Comparison of ENCODE assay signal across 26 cellular contexts in genomic region chr22:44373234-44373633, GRCh38.
DNase-seq lines count a peak whose midpoint lies in the region; ATAC-seq and TF ChIP-seq lines count a peak whose summit lies in the region.
"Had no signal": no experiment of that assay in that cellular context is flagged by ENCODE, and none has a peak within 500 bp of the region (broad histone marks: within the 10 kb centered on the region; RNA-seq: fewer than 3 reads in every experiment).

No MANE protein-coding gene starts in this region.

- no peak overlapping the region for H3K27ac Mint-ChIP-seq in chondrocyte (ENCODE audit: unreplicated experiment)
- H3K27ac Mint-ChIP-seq: CD4-positive, alpha-beta T cell had no signal

- no peak overlapping the region for H3K4me3 ChIP-seq in heart left ventricle
- H3K4me3 ChIP-seq in left ventricle myocardium inferior, result no peak overlapping the region
- no peak overlapping the region for H3K4me3 ChIP-seq in mucosa of descending colon
- no peak overlapping the region for H3K4me3 ChIP-seq in upper lobe of right lung
- H3K4me3 ChIP-seq: BLaER1, GM12878, GM23248, PC-9 had no signal

- DNase-seq in heart left ventricle, result peak in 3 of 5 donors; percentile 1 to 25 (median 7)
- no peak for DNase-seq in left ventricle myocardium inferior
- DNase-seq in chondrocyte (ENCODE audit: low spot score), result peak; percentile 49
- peak in 2 of 3 donors; percentile 1 to 20 for DNase-seq in mucosa of descending colon
- peak; percentile 27 for DNase-seq in upper lobe of right lung
- DNase-seq in NCI-H1105 treated with DMSO at 0.1 percent for 48 hours (lab: John Stamatoyannopoulos, UW), result no peak
- no peak for DNase-seq in T-helper 2 cell
- DNase-seq in activated CD4-positive, alpha-beta T cell treated with anti-CD3 and anti-CD28 coated beads, Interleukin-2, amount 50 U/mL, for 1 hour, result no peak
- DNase-seq: CD4-positive, alpha-beta T cell; DMS79; EL; GDM1; GM23248; H7; Karpas-422; NCI-H1092; NCI-H146; NCI-H1930; NCI-H2107; NCI-H524; NCI-H748 treated with DMSO at 0.1 percent for 48 hours; NK-92 treated with Interleukin-12 subunit alpha and Interleukin-12 subunit beta, amount 100 ng/mL, for 24 hours; PC-9; SHP77 treated with DMSO at 0.1 percent for 48 hours had no signal

- H3K27me3 ChIP-seq in heart left ventricle, result no peaks in the 10 kb centered on the region
- H3K27me3 ChIP-seq in left ventricle myocardium inferior (ENCODE audit: low read depth), result no peaks in the 10 kb centered on the region
- H3K27me3 ChIP-seq in upper lobe of right lung, result no peaks in the 10 kb centered on the region
- H3K27me3 ChIP-seq: BLaER1 had no signal

- H3K36me3 Mint-ChIP-seq in chondrocyte (ENCODE audit: low read depth), result peaks cover 14% of the 10 kb centered on the region

- intact Hi-C loops in heart left ventricle (cut with DNase I) (loop anchor here in 1 of 10 donors (10.0 kb wide), 1 partner anchor 72 kb away; no protein-coding TSS in a partner anchor), left ventricle myocardium inferior (cut with micrococcal nuclease) (no loop called here), mucosa of descending colon (cut with DNase I, micrococcal nuclease) (no loop called here), upper lobe of right lung (cut with DNase I) (no loop called here)

- H3K36me3 ChIP-seq in heart left ventricle, result no peaks in the 10 kb centered on the region
- no peaks in the 10 kb centered on the region for H3K36me3 ChIP-seq in left ventricle myocardium inferior
- no peaks in the 10 kb centered on the region for H3K36me3 ChIP-seq in mucosa of descending colon (ENCODE audit: low read depth)
- H3K36me3 ChIP-seq in upper lobe of right lung, result no peaks in the 10 kb centered on the region
- H3K36me3 ChIP-seq: BLaER1 had no signal

- WGBS in heart left ventricle, 4 donors, result 82 to 100% (median 89%) methylated on average over 3 of the region's 3 CpGs

- no peak overlapping the region for H3K27ac ChIP-seq in heart left ventricle
- no peak overlapping the region for H3K27ac ChIP-seq in left ventricle myocardium inferior (replicated peaks)
- no peak overlapping the region for H3K27ac ChIP-seq in upper lobe of right lung
- H3K27ac ChIP-seq: BLaER1, GM23248, PC-9 had no signal

- TF ChIP-seq CTCF in heart left ventricle (IDR thresholded peaks at IDR 0.05) (no peak), left ventricle myocardium inferior (IDR thresholded peaks at IDR 0.05; ENCODE audit: borderline replicate concordance) (no peak), chondrocyte (IDR thresholded peaks at IDR 0.05) (no peak), mucosa of descending colon (IDR thresholded peaks at IDR 0.05) (no peak), upper lobe of right lung (IDR thresholded peaks at IDR 0.05) (no peak)

- no peaks in the 10 kb centered on the region for H3K4me1 Mint-ChIP-seq in chondrocyte (ENCODE audit: low read depth)

- ATAC-seq in heart left ventricle (no peak), mucosa of descending colon (no peak), upper lobe of right lung (no peak)
- ATAC-seq: GM12878 had no signal

- H3K4me1 ChIP-seq in heart left ventricle (no peaks in the 10 kb centered on the region), left ventricle myocardium inferior (no peaks in the 10 kb centered on the region), mucosa of descending colon (ENCODE audit: low read depth) (no peaks in the 10 kb centered on the region), upper lobe of right lung (no peaks in the 10 kb centered on the region)
- H3K4me1 ChIP-seq: BLaER1 had no signal

- H3K4me3 Mint-ChIP-seq in chondrocyte (ENCODE audit: unreplicated experiment), result no peak overlapping the region
- H3K4me3 Mint-ChIP-seq: CD4-positive, alpha-beta T cell had no signal

- peaks cover 18% of the 10 kb centered on the region for H3K27me3 Mint-ChIP-seq in chondrocyte (ENCODE audit: low read depth)
- H3K27me3 Mint-ChIP-seq: CD4-positive, alpha-beta T cell had no signal

- H3K9me3 Mint-ChIP-seq in chondrocyte (ENCODE audit: low read depth), result peaks cover 38% of the 10 kb centered on the region

- no peak for TF ChIP-seq POLR2A in heart left ventricle (IDR thresholded peaks at IDR 0.05)

- H3K9me3 ChIP-seq in heart left ventricle, result peaks cover 0 to 38% (median 16%) of the 10 kb centered on the region in 12 donors
- H3K9me3 ChIP-seq in left ventricle myocardium inferior (replicated peaks), result peaks cover 41% of the 10 kb centered on the region
- peaks cover 12% of the 10 kb centered on the region for H3K9me3 ChIP-seq in mucosa of descending colon
- H3K9me3 ChIP-seq in upper lobe of right lung, result no peaks in the 10 kb centered on the region

Comparison
In these comparisons a context has a peak if more than half of its experiments do, and no peak if none do; other contexts are left out.
1. DNase-seq: peak in heart left ventricle (3 of 5), chondrocyte (single experiment), mucosa of descending colon (2 of 3) and upper lobe of right lung (single experiment); none in left ventricle myocardium inferior (single experiment), NCI-H1105 treated with DMSO at 0.1 percent for 48 hours (single experiment), T-helper 2 cell (0 of 5) and activated CD4-positive, alpha-beta T cell treated with anti-CD3 and anti-CD28 coated beads, Interleukin-2, amount 50 U/mL, for 1 hour (single experiment).